10 cellular contexts compared by ENCODE assay signal in the genomic region with DNA sequence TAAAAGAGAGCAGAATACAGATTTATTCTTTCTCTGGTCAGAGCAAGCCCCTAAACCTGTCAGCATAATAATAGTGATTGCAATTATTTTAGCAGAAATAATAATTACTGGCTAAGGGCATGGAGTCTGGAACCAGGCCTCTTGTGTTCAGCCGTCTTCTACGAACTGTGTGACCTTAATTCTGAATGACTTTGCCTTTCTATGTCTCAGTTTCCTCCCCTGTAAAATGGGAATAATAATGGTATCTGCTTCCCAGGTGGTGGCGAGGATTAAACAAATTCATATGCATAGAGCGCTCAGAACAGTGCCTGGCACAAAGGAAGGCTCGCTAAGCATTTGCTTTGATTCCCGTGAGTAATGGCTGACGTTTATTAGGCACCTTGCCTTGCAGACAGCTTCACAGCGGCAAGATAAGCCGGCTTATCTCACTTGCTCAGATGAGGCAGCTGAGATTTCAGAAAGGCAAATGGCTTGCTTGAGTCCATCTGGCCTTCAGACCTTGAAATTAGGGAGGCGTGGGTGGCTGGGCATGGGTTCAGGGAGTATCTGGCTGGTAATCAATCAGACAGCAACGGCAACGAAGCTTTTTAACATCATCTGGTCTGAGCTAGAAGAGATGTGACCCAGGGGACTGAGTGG. TPM values are rescaled to one million over a fixed set of nuclear protein-coding genes. Genes with fewer than 3 reads are reported as not detected.
A peak's percentile ranks its signal among the peaks of the same experiment; 100 is the strongest.
DNase-seq lines count a peak whose midpoint lies in the region; ATAC-seq and TF ChIP-seq lines count a peak whose summit lies in the region.
"Had no signal": no experiment of that assay in that cellular context is flagged by ENCODE, and none has a peak within 500 bp of the region (broad histone marks: within the 10 kb centered on the region; RNA-seq: fewer than 3 reads in every experiment).

No MANE protein-coding gene starts in this region.

- H3K36me3 ChIP-seq in IMR-90 (ENCODE audit: control insufficient read depth, insufficient read depth, low read length) (no peaks in the 10 kb centered on the region), adrenal gland (replicated peaks in 1 of 2) (no peaks in the 10 kb centered on the region), spleen (no peaks in the 10 kb centered on the region)
- H3K36me3 ChIP-seq: Peyer's patch had no signal

- no peaks in the 10 kb centered on the region for H3K79me1 ChIP-seq in IMR-90 (ENCODE audit: low read depth in 1 of 2, low read length in 2 of 2)

- H3K18ac ChIP-seq in IMR-90 (ENCODE audit: low read depth, low read length): no peak overlapping the region

- in situ Hi-C loops in IMR-90 (cut with MboI; ENCODE audit: low sequenced_read_pairs): no loop called here

- H2BK120ac ChIP-seq in IMR-90 (ENCODE audit: low read depth, low read length): no peak overlapping the region

- H3K27me3 ChIP-seq in IMR-90 (ENCODE audit: control insufficient read depth, insufficient read depth, low read length): peaks cover 38% of the 10 kb centered on the region
- peaks cover 3% of the 10 kb centered on the region for H3K27me3 ChIP-seq in adrenal gland
- H3K27me3 ChIP-seq in right cardiac atrium (ENCODE audit: control insufficient read depth, insufficient read depth): no peaks in the 10 kb centered on the region
- peaks cover 0 to 49% (median 0%) of the 10 kb centered on the region in 7 donors for H3K27me3 ChIP-seq in spleen (replicated peaks in 1 of 7)
- H3K27me3 ChIP-seq: Peyer's patch had no signal

- no peak for TF ChIP-seq RAD21 in IMR-90 (IDR thresholded peaks at IDR 0.05; ENCODE audit: low read length)

- H3K4me3 ChIP-seq in IMR-90 (ENCODE audit: insufficient read depth, low read depth, low read length): no peak overlapping the region
- no peak overlapping the region for H3K4me3 ChIP-seq in adrenal gland
- no peak overlapping the region for H3K4me3 ChIP-seq in right cardiac atrium (ENCODE audit: low read length)
- no peak overlapping the region for H3K4me3 ChIP-seq in spleen
- H3K4me3 ChIP-seq: Peyer's patch had no signal

- intact Hi-C loops in IMR-90 (cut with micrococcal nuclease): no loop called here
- intact Hi-C loops in adrenal gland (cut with DNase I): no loop called here
- intact Hi-C loops in right cardiac atrium (cut with DNase I): no loop called here
- intact Hi-C loops in spleen (cut with DNase I; ENCODE audit: low total_unique reads): no loop called here

- H3K4me1 ChIP-seq in IMR-90 (ENCODE audit: control insufficient read depth, insufficient read depth, low read length) (no peaks in the 10 kb centered on the region; the same call in 1 of the 2 replicates), adrenal gland (replicated peaks in 1 of 2) (peaks cover 9 to 14% of the 10 kb centered on the region in 2 donors), right cardiac atrium (ENCODE audit: control insufficient read depth, insufficient read depth, low read length) (peaks cover 2% of the 10 kb centered on the region), spleen (no peaks in the 10 kb centered on the region)

- H3K14ac ChIP-seq in IMR-90 (replicated peaks; ENCODE audit: low read depth, low read length): no peak overlapping the region

- H2AK9ac ChIP-seq in IMR-90 (replicated peaks; ENCODE audit: low read depth, low read length, poor library complexity): no peak overlapping the region

- no peak overlapping the region for H3K23ac ChIP-seq in IMR-90 (ENCODE audit: low read depth, low read length)

- TF ChIP-seq CTCF in IMR-90 (conservative IDR thresholded peaks at IDR 0.05; ENCODE audit: low read depth, low read length): no peak
- no peak for TF ChIP-seq CTCF in adrenal gland (IDR thresholded peaks at IDR 0.05)
- TF ChIP-seq CTCF in spleen (IDR thresholded peaks at IDR 0.05 in 8 of 11, conservative IDR thresholded peaks at IDR 0.05 in 3 of 11): no peak

- H3K27ac ChIP-seq in IMR-90 (ENCODE audit: insufficient read depth, low read length): no peak overlapping the region
- peak overlapping the region in 3 of 5 donors; percentile 13 to 78 (median 55) for H3K27ac ChIP-seq in adrenal gland
- H3K27ac ChIP-seq in right cardiac atrium (ENCODE audit: low read length): no peak overlapping the region
- H3K27ac ChIP-seq in spleen: no peak overlapping the region
- H3K27ac ChIP-seq: Peyer's patch had no signal

- no peak overlapping the region for H2BK15ac ChIP-seq in IMR-90 (ENCODE audit: low read depth, low read length)

- H4K8ac ChIP-seq in IMR-90 (ENCODE audit: low read depth in 2 of 2, low read length in 2 of 2): no peak overlapping the region

- H4K91ac ChIP-seq in IMR-90 (ENCODE audit: insufficient read depth, low read depth, low read length): no peak overlapping the region

- BruUV-seq in IMR-90 (replicated peaks; lab: Mats Ljungman, UMichigan): no TSS peak

- H3K56ac ChIP-seq in IMR-90 (ENCODE audit: extremely low read depth, insufficient read depth, low read length): no peak overlapping the region

- H3K9ac ChIP-seq in IMR-90 (ENCODE audit: low read depth, low read length): no peak overlapping the region

- WGBS in IMR-90 (ENCODE audit: extremely low coverage in 2 of 2, insufficient read length in 1 of 2), 2 experiments: 14% methylated on average over 8 of the region's 12 CpGs; no CpG with 5 or more reads in 1 of the 2 experiments
- WGBS in adrenal gland, 4 donors: 21 to 35% (median 27%) methylated on average over 12 of the region's 12 CpGs
- 28% methylated on average over 12 of the region's 12 CpGs for WGBS in right cardiac atrium
- 66 to 80% (median 71%) methylated on average over 12 of the region's 12 CpGs for WGBS in spleen, 5 donors

- no peaks in the 10 kb centered on the region for H4K20me1 ChIP-seq in IMR-90 (ENCODE audit: insufficient read depth, low read length)

- CTCF ChIA-PET in IMR-90 (lab: Yijun Ruan, JAX): no interaction called here

- H2AFZ ChIP-seq in IMR-90 (replicated peaks; ENCODE audit: low read length, poor library complexity): peak overlapping the region; percentile 2

- no peak overlapping the region for H3K4ac ChIP-seq in IMR-90 (ENCODE audit: low read depth, low read length)

- DNase-seq in IMR-90: peak; percentile 12
- DNase-seq in adrenal gland: peak; percentile 69 to 93 (median 88)
- DNase-seq in right cardiac atrium: no peak
- DNase-seq in spleen: peak; percentile 19
- DNase-seq in iPS-NIHi11 (ENCODE audit: low spot score): no peak
- no peak for DNase-seq in NCI-H345 treated with DMSO at 0.1 percent for 48 hours (lab: John Stamatoyannopoulos, UW; ENCODE audit: unreplicated experiment)
- DNase-seq in NCI-H1417 treated with DMSO at 0.1 percent for 48 hours (lab: John Stamatoyannopoulos, UW): no peak
- DNase-seq: NCI-H187 treated with DMSO at 0.1 percent for 48 hours, Peyer's patch had no signal

- no peak overlapping the region for H3K4me2 ChIP-seq in IMR-90 (ENCODE audit: low read depth, low read length)

- H2AK5ac ChIP-seq in IMR-90 (ENCODE audit: low read depth, low read length): no peak overlapping the region

- ATAC-seq in IMR-90 (ENCODE audit: low read depth) (peak; percentile 32), right cardiac atrium (peak; percentile 50 to 53)
- ATAC-seq: natural killer cell treated with Interleukin-12 subunit alpha and Interleukin-12 subunit beta and Interleukin-15 and Interleukin-18, amount 100 ng/mL, for 72 hours had no signal

- no peak overlapping the region for H2BK20ac ChIP-seq in IMR-90 (ENCODE audit: low read depth, low read length)

- H2BK5ac ChIP-seq in IMR-90 (ENCODE audit: low read depth, low read length, poor library complexity, severe bottlenecking): no peak overlapping the region

- no peak overlapping the region for H4K5ac ChIP-seq in IMR-90 (ENCODE audit: low read depth, low read length)

- peaks cover 2% of the 10 kb centered on the region for H3K9me3 ChIP-seq in IMR-90 (ENCODE audit: control insufficient read depth, insufficient read depth, low read length)
- H3K9me3 ChIP-seq in adrenal gland (replicated peaks in 1 of 3): no peaks in the 10 kb centered on the region
- no peaks in the 10 kb centered on the region for H3K9me3 ChIP-seq in right cardiac atrium (ENCODE audit: control insufficient read depth, low read length)
- H3K9me3 ChIP-seq in spleen: peaks cover 0 to 25% (median 19%) of the 10 kb centered on the region in 8 donors
- H3K9me3 ChIP-seq: Peyer's patch had no signal

- POLR2A ChIA-PET in IMR-90 (lab: Charles Lee; ENCODE audit: unreplicated experiment): no interaction called here

- TF ChIP-seq POLR2A in IMR-90 (IDR thresholded peaks at IDR 0.05; ENCODE audit: low read depth, low read length) (no peak), adrenal gland (IDR thresholded peaks at IDR 0.05) (no peak), spleen (IDR thresholded peaks at IDR 0.05) (no peak)

- dilution Hi-C loops in IMR-90 (cut with HindIII; ENCODE audit: low sequenced_read_pairs, unreplicated experiment): no loop called here

- H3K9me1 ChIP-seq in IMR-90 (ENCODE audit: insufficient read depth, low read length): no peaks in the 10 kb centered on the region

TF ChIP-seq in IMR-90, 13 proteins besides CTCF, POLR2A, EP300 and RAD21:
- no peak for TF ChIP-seq CEBPB (IDR thresholded peaks at IDR 0.05; ENCODE audit: low read depth, low read length)
- TF ChIP-seq RCOR1 (IDR thresholded peaks at IDR 0.05; ENCODE audit: insufficient replicate concordance, low read length): no peak
- TF ChIP-seq NFE2L2 (IDR thresholded peaks at IDR 0.05; ENCODE audit: low read depth, low read length): no peak

RNA-seq across cellular contexts. Expression of gene RAB11FIP4, which starts 33.6 kb away (rescaled TPM):
- 1.1 and 1.4 TPM in 2 replicates for total RNA-seq in IMR-90 (2012; rRNA removed)
- 0.59 and 0.68 TPM in 2 replicates for polyA plus RNA-seq in IMR-90 (2012; rRNA removed)
- 0.60 and 0.84 TPM in 2 replicates for polyA plus RNA-seq in IMR-90 (2012; cell fraction: cytosol; rRNA removed)
- polyA plus RNA-seq in IMR-90 (2012; cell fraction: nucleus; rRNA removed; ENCODE audit: low replicate concordance): 0.57 and 0.62 TPM in 2 replicates
- total RNA-seq in adrenal gland: 1 to 10 TPM in 7 of 8 donors, under 1 TPM in 1; 0.48 to 3.8 (median 2.5) TPM
- 1 to 10 TPM in 1 of 3 donors, under 1 TPM in 2; 0.54 to 2.1 (median 0.92) TPM for polyA plus RNA-seq in adrenal gland
- total RNA-seq in right cardiac atrium: 10 to 100 TPM in 1 of 4 donors, 1 to 10 TPM in 3; 5.7 to 12.3 (median 8.2) TPM
- 2.8 TPM for polyA plus RNA-seq in right cardiac atrium
- total RNA-seq in spleen: 10 to 100 TPM; 17.8 to 25.2 (median 22.3) TPM
- 1 to 10 TPM; 5.5 to 8.9 (median 5.8) TPM for polyA plus RNA-seq in spleen

Comparison
In these comparisons a context has a peak if more than half of its experiments do, and no peak if none do; other contexts are left out.
1. DNase-seq: peak in IMR-90 (single experiment), adrenal gland (7 of 7) and spleen (single experiment); none in right cardiac atrium (0 of 3), iPS-NIHi11 (single experiment), NCI-H345 treated with DMSO at 0.1 percent for 48 hours (single experiment) and NCI-H1417 treated with DMSO at 0.1 percent for 48 hours (single experiment).
2. H3K27ac ChIP-seq: peak in adrenal gland (3 of 5); none in IMR-90 (single experiment), right cardiac atrium (single experiment) and spleen (0 of 8).